In genomic region chr4:3530051-3530450, GRCh38 we compare ENCODE assay signal across 15 cellular contexts. TPM values are rescaled to one million over a fixed set of nuclear protein-coding genes. Genes with fewer than 3 reads are reported as not detected.
A peak's percentile ranks its signal among the peaks of the same experiment; 100 is the strongest.
DNase-seq lines count a peak whose midpoint lies in the region; ATAC-seq and TF ChIP-seq lines count a peak whose summit lies in the region.
"Had no signal": no experiment of that assay in that cellular context is flagged by ENCODE, and none has a peak within 500 bp of the region (broad histone marks: within the 10 kb centered on the region; RNA-seq: fewer than 3 reads in every experiment).

No MANE protein-coding gene starts in this region.

- no peak for ATAC-seq in PC-3
- ATAC-seq: sciatic nerve had no signal

- peak overlapping the region; percentile 99 for H3K4me2 ChIP-seq in PC-3 (ENCODE audit: low read length)

- intact Hi-C loops in PC-3 (cut with micrococcal nuclease), result loop anchor here (5.0 kb wide), 1 partner anchor 427 kb away; no protein-coding TSS in a partner anchor
- intact Hi-C loops in esophagus muscularis mucosa (cut with DNase I), result no loop called here

- peaks cover 9% of the 10 kb centered on the region for H3K36me3 Mint-ChIP-seq in T-helper 1 cell treated with Interleukin-12 subunit alpha and Interleukin-12 subunit beta and Interleukin-4 antibody, amounts not matched to agents 30 μg/mL and 1 μg/mL, for 36 hours (ENCODE audit: low read depth)
- H3K36me3 Mint-ChIP-seq in endothelial cell (ENCODE audit: low read depth, unreplicated experiment) (peaks cover 10% of the 10 kb centered on the region), osteocyte (ENCODE audit: unreplicated experiment) (no peaks in the 10 kb centered on the region)

- H3K79me2 ChIP-seq in PC-3 (ENCODE audit: low read length), result peaks cover 44% of the 10 kb centered on the region

- peaks cover 21% of the 10 kb centered on the region for H3K4me1 Mint-ChIP-seq in T-helper 1 cell treated with Interleukin-12 subunit alpha and Interleukin-12 subunit beta and Interleukin-4 antibody, amounts not matched to agents 30 μg/mL and 1 μg/mL, for 36 hours (ENCODE audit: low read depth)
- peaks cover 7% of the 10 kb centered on the region for H3K4me1 Mint-ChIP-seq in endothelial cell (ENCODE audit: unreplicated experiment)
- peaks cover 16% of the 10 kb centered on the region for H3K4me1 Mint-ChIP-seq in osteocyte (ENCODE audit: unreplicated experiment)

- CTCF ChIA-PET in PC-3 (lab: Charles Lee), result no interaction called here

- H3K27me3 Mint-ChIP-seq in T-helper 1 cell treated with Interleukin-12 subunit alpha and Interleukin-12 subunit beta and Interleukin-4 antibody, amounts not matched to agents 30 μg/mL and 1 μg/mL, for 36 hours (ENCODE audit: low read depth), result peaks cover 14% of the 10 kb centered on the region
- H3K27me3 Mint-ChIP-seq in endothelial cell (ENCODE audit: unreplicated experiment) (peaks cover 10% of the 10 kb centered on the region), osteocyte (ENCODE audit: unreplicated experiment) (peaks cover 2% of the 10 kb centered on the region)

- H3F3A ChIP-seq in PC-3 (ENCODE audit: low read length, unreplicated experiment), result no peaks in the 10 kb centered on the region

- WGBS in esophagus muscularis mucosa, result 89% methylated on average over 12 of the region's 16 CpGs

- H3K9me3 Mint-ChIP-seq in T-helper 1 cell treated with Interleukin-12 subunit alpha and Interleukin-12 subunit beta and Interleukin-4 antibody, amounts not matched to agents 30 μg/mL and 1 μg/mL, for 36 hours, result peaks cover under 1% of the 10 kb centered on the region
- H3K9me3 Mint-ChIP-seq in endothelial cell (ENCODE audit: unreplicated experiment) (peaks cover under 1% of the 10 kb centered on the region), osteocyte (ENCODE audit: unreplicated experiment) (no peaks in the 10 kb centered on the region)

- DNase-seq in T-helper 1 cell, result no peak
- DNase-seq in PC-3, result no peak
- no peak for DNase-seq in endothelial cell (ENCODE audit: low spot score)
- DNase-seq in osteocyte (ENCODE audit: extremely low spot score, unreplicated experiment), result no peak
- no peak for DNase-seq in esophagus muscularis mucosa (ENCODE audit: extremely low spot score)
- no peak for DNase-seq in D341Med (ENCODE audit: low spot score)
- no peak for DNase-seq in NCI-H2171 (lab: John Stamatoyannopoulos, UW)
- DNase-seq: 8988T; activated CD4-positive, alpha-beta T cell treated with anti-CD3 and anti-CD28 coated beads, Interleukin-2, amount 50 U/mL, for 1 hour; dermis blood vessel endothelial cell; GOT3; thyroid gland had no signal

- H3K27ac ChIP-seq in PC-3 (ENCODE audit: low read length) (no peak overlapping the region), esophagus muscularis mucosa (replicated peaks in 1 of 4) (no peak overlapping the region)
- H3K27ac ChIP-seq: adrenal gland, thyroid gland had no signal

- H3K36me3 ChIP-seq in PC-3 (ENCODE audit: low read depth, low read length) (no peaks in the 10 kb centered on the region; the same call in 1 of the 2 replicates), esophagus muscularis mucosa (peaks cover 0 to 42% (median 30%) of the 10 kb centered on the region in 4 donors)

- H4K20me1 ChIP-seq in PC-3 (ENCODE audit: low read length), result peaks cover 17% of the 10 kb centered on the region; the same call in 1 of the 2 replicates

- POLR2A ChIA-PET in PC-3 (lab: Charles Lee; ENCODE audit: unreplicated experiment), result no interaction called here

- H3K9ac ChIP-seq in PC-3 (ENCODE audit: low read length), result no peak overlapping the region

- no peak overlapping the region for H2AFZ ChIP-seq in PC-3 (ENCODE audit: low read length)

- BruUV-seq in PC-3 (replicated peaks; lab: Mats Ljungman, UMichigan), result no TSS peak

- no peaks in the 10 kb centered on the region for H3K9me3 ChIP-seq in PC-3 (ENCODE audit: low read length)
- no peaks in the 10 kb centered on the region for H3K9me3 ChIP-seq in esophagus muscularis mucosa
- H3K9me3 ChIP-seq: adrenal gland, thyroid gland had no signal

- peak overlapping the region; percentile 53 for H3K4me3 Mint-ChIP-seq in T-helper 1 cell treated with Interleukin-12 subunit alpha and Interleukin-12 subunit beta and Interleukin-4 antibody, amounts not matched to agents 30 μg/mL and 1 μg/mL, for 36 hours
- H3K4me3 Mint-ChIP-seq in endothelial cell (ENCODE audit: unreplicated experiment) (peak overlapping the region; percentile 47), osteocyte (ENCODE audit: unreplicated experiment) (peak overlapping the region; percentile 17)

- no peak for TF ChIP-seq POLR2A in esophagus muscularis mucosa (IDR thresholded peaks at IDR 0.05; ENCODE audit: low read depth)

- H3K4me3 ChIP-seq in PC-3 (ENCODE audit: low read length), result peak overlapping the region; percentile 79
- no peak overlapping the region for H3K4me3 ChIP-seq in esophagus muscularis mucosa
- H3K4me3 ChIP-seq: thyroid gland had no signal

- no peaks in the 10 kb centered on the region for H3K9me2 ChIP-seq in PC-3 (replicated peaks; ENCODE audit: low read length)

- TF ChIP-seq CTCF in PC-3 (conservative IDR thresholded peaks at IDR 0.05; ENCODE audit: low read depth, low read length) (no peak), endothelial cell (IDR thresholded peaks at IDR 0.05; ENCODE audit: unreplicated experiment) (no peak), osteocyte (IDR thresholded peaks at IDR 0.05) (no peak), esophagus muscularis mucosa (IDR thresholded peaks at IDR 0.05) (no peak)

- no peak overlapping the region for H3K27ac Mint-ChIP-seq in T-helper 1 cell treated with Interleukin-12 subunit alpha and Interleukin-12 subunit beta and Interleukin-4 antibody, amounts not matched to agents 30 μg/mL and 1 μg/mL, for 36 hours
- H3K27ac Mint-ChIP-seq in endothelial cell (ENCODE audit: unreplicated experiment), result no peak overlapping the region
- no peak overlapping the region for H3K27ac Mint-ChIP-seq in osteocyte (ENCODE audit: unreplicated experiment)

- H3K27me3 ChIP-seq in PC-3 (ENCODE audit: low read length), result no peaks in the 10 kb centered on the region
- H3K27me3 ChIP-seq in esophagus muscularis mucosa, result no peaks in the 10 kb centered on the region
- H3K27me3 ChIP-seq: adrenal gland, thyroid gland had no signal

- H3K4me1 ChIP-seq in PC-3 (ENCODE audit: insufficient read depth, low read length) (peaks cover 8% of the 10 kb centered on the region; the same call in 1 of the 2 replicates), esophagus muscularis mucosa (peaks cover 24 to 69% (median 35%) of the 10 kb centered on the region in 4 donors)

- no peak for TF ChIP-seq EP300 in esophagus muscularis mucosa (IDR thresholded peaks at IDR 0.05)

RNA-seq across cellular contexts. Expression of gene LRPAP1, which starts 2.2 kb away (rescaled TPM):
- total RNA-seq in PC-3 (2014; rRNA removed) (133 and 148 TPM in 2 replicates), endothelial cell (ENCODE audit: unreplicated experiment) (92.2 TPM), osteocyte (149 and 153 TPM in 2 replicates), esophagus muscularis mucosa (100 to 1,000 TPM in 3 of 4 donors, 10 to 100 TPM in 1; 88.5 to 201 (median 174) TPM)
